In genomic region chr2:74290066-74290465, GRCh38 we compare ENCODE assay signal across 1 cellular context.
TF ChIP-seq lines count a peak whose summit lies in the region.

No MANE protein-coding gene starts in this region.

TF ChIP-seq in K562, 482 proteins besides CTCF, POLR2A, EP300 and RAD21:
- TF ChIP-seq CHAMP1 (IDR thresholded peaks at IDR 0.05) = no peak
- TF ChIP-seq ZNF395 (CRISPR knock-in tag; IDR thresholded peaks at IDR 0.05) = 0 out of 2 replicates have a peak, but pooled peaks have one; percentile 15
